Comparison of ENCODE assay signal across 9 cellular contexts in the genomic region with DNA sequence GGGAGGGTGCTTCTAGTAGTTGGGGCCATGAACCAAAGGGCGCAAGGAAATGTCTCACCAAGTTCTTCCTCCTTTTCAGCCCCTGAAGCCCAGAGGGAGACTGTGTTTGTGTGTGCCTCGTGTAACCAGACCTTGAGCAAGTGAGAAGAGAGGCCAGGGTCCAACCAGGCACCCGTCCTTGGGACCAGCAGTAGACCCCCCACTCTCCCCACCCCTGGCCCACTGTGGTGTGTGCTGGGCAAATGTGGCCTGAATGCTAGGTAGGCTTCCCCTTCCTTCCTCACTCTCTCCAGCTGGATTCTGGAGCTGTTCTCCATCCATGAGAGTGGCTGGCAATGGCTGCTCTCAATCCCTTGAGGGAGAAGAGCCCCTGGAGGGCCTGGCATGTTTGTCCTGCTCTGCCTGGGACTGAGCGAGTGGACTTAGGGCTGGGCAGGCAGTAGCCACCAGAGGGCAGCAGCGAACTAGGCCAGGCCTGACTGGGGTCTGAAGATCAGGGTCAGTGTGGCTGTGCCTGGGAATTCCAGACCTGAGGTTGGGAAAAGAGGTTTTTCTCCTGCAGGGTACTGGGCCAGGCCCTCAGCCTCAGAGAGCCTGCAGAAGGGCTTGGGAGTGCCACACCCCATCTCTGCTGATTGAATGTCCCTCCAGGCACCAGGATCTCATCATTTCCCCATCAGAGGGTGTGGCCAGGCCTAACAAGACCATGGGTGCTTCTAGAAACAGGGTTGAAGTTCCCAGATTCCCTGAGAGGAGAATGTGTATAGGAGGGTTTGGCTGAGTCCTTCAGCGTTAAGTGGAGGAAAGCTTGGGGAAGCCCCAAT. TPM values are rescaled to one million over a fixed set of nuclear protein-coding genes. Genes with fewer than 3 reads are reported as not detected.
A peak's percentile ranks its signal among the peaks of the same experiment; 100 is the strongest.
DNase-seq lines count a peak whose midpoint lies in the region; ATAC-seq, FAIRE-seq and TF ChIP-seq lines count a peak whose summit lies in the region.
"Had no signal": no experiment of that assay in that cellular context is flagged by ENCODE, and none has a peak within 500 bp of the region (broad histone marks: within the 10 kb centered on the region; RNA-seq: fewer than 3 reads in every experiment).

No MANE protein-coding gene starts in this region.

- no peak overlapping the region for H3K4me3 Mint-ChIP-seq in progenitor cell of endocrine pancreas (ENCODE audit: low read depth)
- H3K4me3 Mint-ChIP-seq: stimulated activated naive CD8-positive, alpha-beta T cell treated with anti-CD3 and anti-CD28 coated beads, Interleukin-15, Interleukin-2, amounts not matched to agents 100 ng/mL and 50 ng/mL, for 24 hours had no signal

- WGBS in heart left ventricle, 4 donors, result 55 to 65% (median 58%) methylated on average over 5 to 6 of the region's 6 CpGs

- H3K79me2 ChIP-seq in DND-41 (ENCODE audit: insufficient read depth, low read length), result no peaks in the 10 kb centered on the region

- H3K4me2 ChIP-seq in DND-41 (ENCODE audit: insufficient read depth, low read length), result no peak overlapping the region

- peaks cover 10% of the 10 kb centered on the region; the same call in 1 of the 2 replicates for H4K20me1 ChIP-seq in DND-41 (ENCODE audit: insufficient read depth, low read length)

- H3K27me3 Mint-ChIP-seq in progenitor cell of endocrine pancreas, result no peaks in the 10 kb centered on the region
- H3K27me3 Mint-ChIP-seq: stimulated activated naive CD8-positive, alpha-beta T cell treated with anti-CD3 and anti-CD28 coated beads, Interleukin-15, Interleukin-2, amounts not matched to agents 100 ng/mL and 50 ng/mL, for 24 hours had no signal

- H3K27ac Mint-ChIP-seq in activated naive CD4-positive, alpha-beta T cell treated with anti-CD3 and anti-CD28 coated beads, Interleukin-2, amount 50 U/mL, for 72 hours, result no peak overlapping the region
- H3K27ac Mint-ChIP-seq in progenitor cell of endocrine pancreas, result no peak overlapping the region
- H3K27ac Mint-ChIP-seq: stimulated activated naive CD8-positive, alpha-beta T cell treated with anti-CD3 and anti-CD28 coated beads, Interleukin-15, Interleukin-2, amounts not matched to agents 100 ng/mL and 50 ng/mL, for 24 hours had no signal

- no peak overlapping the region for H2AFZ ChIP-seq in DND-41 (ENCODE audit: low read depth, low read length)

- ATAC-seq in DND-41 (ENCODE audit: insufficient read depth, low read depth) (peak; percentile 81), heart left ventricle (peak; percentile 49 to 85 (median 82)), GM21367 (IDR thresholded peaks at IDR 0.05; ENCODE audit: unreplicated experiment) (no peak)
- peak; percentile 77 to 82 for ATAC-seq in activated naive CD4-positive, alpha-beta T cell treated with anti-CD3 and anti-CD28 coated beads, Interleukin-2, amount 50 U/mL, for 72 hours

- H3K36me3 ChIP-seq in DND-41 (ENCODE audit: insufficient read depth, low read length), result peaks cover 61% of the 10 kb centered on the region
- peaks cover 0 to 79% (median 58%) of the 10 kb centered on the region in 9 donors for H3K36me3 ChIP-seq in heart left ventricle

- no peak overlapping the region for H3K9ac ChIP-seq in DND-41 (ENCODE audit: low read depth, low read length)

- H3K27me3 ChIP-seq in DND-41 (ENCODE audit: insufficient read depth, low read length, poor library complexity) (no peaks in the 10 kb centered on the region), heart left ventricle (no peaks in the 10 kb centered on the region)

- peaks cover 0 to 14% of the 10 kb centered on the region in 2 donors for H3K36me3 Mint-ChIP-seq in activated naive CD4-positive, alpha-beta T cell treated with anti-CD3 and anti-CD28 coated beads, Interleukin-2, amount 50 U/mL, for 72 hours
- peaks cover 19% of the 10 kb centered on the region for H3K36me3 Mint-ChIP-seq in progenitor cell of endocrine pancreas (ENCODE audit: insufficient read depth)

- intact Hi-C loops in heart left ventricle (cut with DNase I), result loop anchor here in 6 of 10 donors (1.0 to 5.0 kb wide), 3 partner anchors 109 to 283 kb away; no protein-coding TSS in a partner anchor

- FAIRE-seq in RCC 7860 (lab: Jason Lieb, UNC), result no peak

- TF ChIP-seq POLR2A in heart left ventricle (IDR thresholded peaks at IDR 0.05), result no peak

- H3K4me3 ChIP-seq in DND-41 (ENCODE audit: low read depth in 1 of 2, low read length in 2 of 2) (no peak overlapping the region), heart left ventricle (no peak overlapping the region)

- H3K27ac ChIP-seq in DND-41 (ENCODE audit: low read length) (no peak overlapping the region), heart left ventricle (peak overlapping the region in 1 of 12 donors; percentile 38)

- H3K9me3 ChIP-seq in DND-41 (ENCODE audit: insufficient read depth, low read length, severe bottlenecking) (no peaks in the 10 kb centered on the region), heart left ventricle (no peaks in the 10 kb centered on the region)

- no peaks in the 10 kb centered on the region for H3K9me3 Mint-ChIP-seq in activated naive CD4-positive, alpha-beta T cell treated with anti-CD3 and anti-CD28 coated beads, Interleukin-2, amount 50 U/mL, for 72 hours
- H3K9me3 Mint-ChIP-seq in progenitor cell of endocrine pancreas (ENCODE audit: low read depth), result no peaks in the 10 kb centered on the region
- H3K9me3 Mint-ChIP-seq: stimulated activated naive CD8-positive, alpha-beta T cell treated with anti-CD3 and anti-CD28 coated beads, Interleukin-15, Interleukin-2, amounts not matched to agents 100 ng/mL and 50 ng/mL, for 24 hours had no signal

- H3K4me1 ChIP-seq in DND-41 (ENCODE audit: insufficient read depth, low read length) (no peaks in the 10 kb centered on the region), heart left ventricle (peaks cover 0 to 6% (median 0%) of the 10 kb centered on the region in 12 donors)

- peaks cover 6% of the 10 kb centered on the region for H3K4me1 Mint-ChIP-seq in progenitor cell of endocrine pancreas (ENCODE audit: low read depth)

- peak; percentile 78 for TF ChIP-seq CTCF in DND-41 (IDR thresholded peaks at IDR 0.05; ENCODE audit: borderline replicate concordance, extremely low read depth, low read length, poor library complexity, severe bottlenecking)
- TF ChIP-seq CTCF in heart left ventricle (IDR thresholded peaks at IDR 0.05), result peak; percentile 78 to 88 (median 84)
- TF ChIP-seq CTCF in progenitor cell of endocrine pancreas (IDR thresholded peaks at IDR 0.05; ENCODE audit: unreplicated experiment), result peak; percentile 98

- DNase-seq in DND-41 (peak; percentile 42), HT-29 (ENCODE audit: low spot score) (peak; percentile 83), RCC 7860 (ENCODE audit: low spot score) (peak; percentile 42), heart left ventricle (peak; percentile 41 to 72 (median 54)), progenitor cell of endocrine pancreas (ENCODE audit: low spot score, unreplicated experiment) (peak; percentile 83), NCI-H774 (lab: John Stamatoyannopoulos, UW) (no peak)
- DNase-seq in activated naive CD4-positive, alpha-beta T cell treated with anti-CD3 and anti-CD28 coated beads, Interleukin-2, amount 50 U/mL, for 72 hours (ENCODE audit: low spot score in 2 of 2), result peak in 1 of 2 donors; percentile 61

RNA-seq across cellular contexts. Expression of gene SFRP5, which starts 12.4 kb away (rescaled TPM):
- 0.21 TPM in 1 of 2 replicates, not detected in the other for total RNA-seq in HT-29 (2014; rRNA removed; shearing (Covaris generic))
- total RNA-seq in activated naive CD4-positive, alpha-beta T cell treated with anti-CD3 and anti-CD28 coated beads, Interleukin-2, amount 50 U/mL, for 72 hours, result not detected
- total RNA-seq in heart left ventricle, result 1 to 10 TPM in 5 of 9 donors, under 1 TPM in 4; 0.12 to 3.7 (median 1.8) TPM
- polyA plus RNA-seq in heart left ventricle, result 1 to 10 TPM in 1 of 2 donors, under 1 TPM in 1; 1.00 to 1.3 TPM
- 73.1 and 81.0 TPM in 2 replicates for total RNA-seq in progenitor cell of endocrine pancreas

RNA-seq across cellular contexts. Expression of gene ZFYVE27, which starts 22.4 kb away (rescaled TPM):
- 34.6 and 45.5 TPM in 2 replicates for total RNA-seq in HT-29 (2014; rRNA removed; shearing (Covaris generic))
- 10 to 100 TPM; 28.0 to 29.3 TPM for total RNA-seq in activated naive CD4-positive, alpha-beta T cell treated with anti-CD3 and anti-CD28 coated beads, Interleukin-2, amount 50 U/mL, for 72 hours
- total RNA-seq in heart left ventricle (10 to 100 TPM in 8 of 9 donors, 1 to 10 TPM in 1; 7.3 to 16.1 (median 13.1) TPM), progenitor cell of endocrine pancreas (43.4 and 44.2 TPM in 2 replicates)
- polyA plus RNA-seq in heart left ventricle, result 10 to 100 TPM in 1 of 2 donors, 1 to 10 TPM in 1; 9.5 to 28.5 TPM

RNA-seq across cellular contexts. Expression of gene MARVELD1, which starts 45.8 kb away (rescaled TPM):
- 24.5 and 24.9 TPM in 2 replicates for total RNA-seq in HT-29 (2014; rRNA removed; shearing (Covaris generic))
- 1 to 10 TPM in 1 of 2 donors, under 1 TPM in 1; 0.57 to 7.1 TPM for total RNA-seq in activated naive CD4-positive, alpha-beta T cell treated with anti-CD3 and anti-CD28 coated beads, Interleukin-2, amount 50 U/mL, for 72 hours
- 10 to 100 TPM in 2 of 9 donors, 1 to 10 TPM in 7; 4.4 to 17.2 (median 6.8) TPM for total RNA-seq in heart left ventricle
- 10 to 100 TPM in 1 of 2 donors, 1 to 10 TPM in 1; 3.0 to 10.1 TPM for polyA plus RNA-seq in heart left ventricle
- 14.3 and 14.7 TPM in 2 replicates for total RNA-seq in progenitor cell of endocrine pancreas

Comparison
In these comparisons a context has a peak if more than half of its experiments do, and no peak if none do; other contexts are left out.
1. RNA of gene SFRP5, which starts 12.4 kb away (total RNA-seq): 73.1 to 81.0 TPM in progenitor cell of endocrine pancreas; 0.12 to 3.7 TPM in heart left ventricle, 0.21 TPM in HT-29 and not detected in activated naive CD4-positive, alpha-beta T cell treated with anti-CD3 and anti-CD28 coated beads, Interleukin-2, amount 50 U/mL, for 72 hours; every median in the first group is over 10 times any median in the second.
2. Peak in every context shown above with its lines, with median percentiles within 50 percentile points of each other: CTCF ChIP-seq.